In genomic region chr14:22589096-22589839, GRCh38 we compare ENCODE assay signal across 8 cellular contexts. TPM values are rescaled to one million over a fixed set of nuclear protein-coding genes. Genes with fewer than 3 reads are reported as not detected.
A peak's percentile ranks its signal among the peaks of the same experiment; 100 is the strongest.
DNase-seq lines count a peak whose midpoint lies in the region; ATAC-seq lines count a peak whose summit lies in the region.

DAD1 (minus strand) TSS chr14:22589224; CDS start chr14:22589157, 67 bp downstream.

- H3K27me3 Mint-ChIP-seq in IgD-negative memory B cell = no peaks in the 10 kb centered on the region

- peak within 1 kb of the TSS; percentile 91 to 100 (median 98) for H3K4me3 Mint-ChIP-seq in IgD-negative memory B cell

- ATAC-seq in GM21529 (IDR thresholded peaks at IDR 0.05; ENCODE audit: unreplicated experiment) = peak; percentile 87

- peaks cover 25 to 43% (median 32%) of the 10 kb centered on the region in 3 donors for H3K4me1 Mint-ChIP-seq in IgD-negative memory B cell

- H3K9me3 Mint-ChIP-seq in IgD-negative memory B cell = no peaks in the 10 kb centered on the region

- peak within 1 kb of the TSS; percentile 94 to 100 (median 99) for H3K27ac Mint-ChIP-seq in IgD-negative memory B cell

- H3K36me3 Mint-ChIP-seq in IgD-negative memory B cell = no peaks in the 10 kb centered on the region

- peak; percentile 98 for DNase-seq in DMS 273 treated with DMSO at 0.1 percent for 48 hours (lab: John Stamatoyannopoulos, UW)
- DNase-seq in OCI-M2 (lab: John Stamatoyannopoulos, UW; ENCODE audit: unreplicated experiment) = peak; percentile 96
- DNase-seq in activated T-cell treated with anti-CD3 and anti-CD28 coated beads for 4 hours = peak; percentile 99
- DNase-seq in epidermal melanocyte (ENCODE audit: insufficient read length, low spot score) = peak; percentile 99
- peak; percentile 98 for DNase-seq in middle frontal gyrus (ENCODE audit: extremely low spot score, low spot score)
- DNase-seq in stimulated activated CD8-positive, alpha-beta memory T cell treated with anti-CD3 and anti-CD28 coated beads, Interleukin-2, amount 100 ng/mL, for 48 hours (ENCODE audit: low read depth in 2 of 2) = peak; percentile 99

RNA-seq across cellular contexts. Expression of gene DAD1, which starts in this region (rescaled TPM):
- 420 TPM for polyA plus RNA-seq in IgD-negative memory B cell

Comparison
In these comparisons a context has a peak if more than half of its experiments do, and no peak if none do; other contexts are left out.
1. Peak in every context shown above with its lines: DNase-seq and ATAC-seq.